Comparison of ENCODE assay signal across 8 cellular contexts in genomic region chr21:34029724-34030528, GRCh38. TPM values are rescaled to one million over a fixed set of nuclear protein-coding genes. Genes with fewer than 3 reads are reported as not detected.
DNase-seq lines count a peak whose midpoint lies in the region; ATAC-seq and TF ChIP-seq lines count a peak whose summit lies in the region.

No MANE protein-coding gene starts in this region.

- peaks cover 13% of the 10 kb centered on the region for H3K4me1 Mint-ChIP-seq in Caco-2 (ENCODE audit: low read depth, unreplicated experiment)
- H3K4me1 Mint-ChIP-seq in dendritic cell treated with granulocyte-macrophage colony-stimulating factor and Interleukin-4, amounts not matched to agents 40 ng/mL and 50 ng/mL, for 4 days (ENCODE audit: low read depth) = peaks cover 33% of the 10 kb centered on the region
- H3K4me1 Mint-ChIP-seq in stimulated activated effector memory CD8-positive, alpha-beta T cell treated with anti-CD3 and anti-CD28 coated beads, Interleukin-12 subunit alpha, Interleukin-12 subunit beta, amount 100 ng/mL, for 72 hours = peaks cover 41% of the 10 kb centered on the region

- peaks cover 7% of the 10 kb centered on the region; the same call in 1 of the 2 replicates for H3K9me3 ChIP-seq in Caco-2
- H3K9me3 ChIP-seq in HUES64 (ENCODE audit: insufficient read depth, low read depth, low read length) = no peaks in the 10 kb centered on the region
- H3K9me3 ChIP-seq in WERI-Rb-1 (ENCODE audit: severe bottlenecking) = peaks cover 2% of the 10 kb centered on the region
- no peaks in the 10 kb centered on the region for H3K9me3 ChIP-seq in right lobe of liver

- POLR2A ChIA-PET in Caco-2 (lab: Charles Lee) = no interaction called here

- H3K4me3 ChIP-seq in Caco-2 (ENCODE audit: low read depth, low read length) = no peak overlapping the region
- peak overlapping the region; percentile 14; the same call in 1 of the 2 replicates for H3K4me3 ChIP-seq in HUES64 (ENCODE audit: low read length)
- no peak overlapping the region for H3K4me3 ChIP-seq in WERI-Rb-1 (ENCODE audit: low read depth, low read length)
- no peak overlapping the region for H3K4me3 ChIP-seq in right lobe of liver

- H3K27ac Mint-ChIP-seq in Caco-2 (ENCODE audit: unreplicated experiment) = peak overlapping the region; percentile 62
- H3K27ac Mint-ChIP-seq in dendritic cell treated with granulocyte-macrophage colony-stimulating factor and Interleukin-4, amounts not matched to agents 40 ng/mL and 50 ng/mL, for 4 days = peak overlapping the region; percentile 53
- peak overlapping the region; percentile 57 for H3K27ac Mint-ChIP-seq in stimulated activated effector memory CD8-positive, alpha-beta T cell treated with anti-CD3 and anti-CD28 coated beads, Interleukin-12 subunit alpha, Interleukin-12 subunit beta, amount 100 ng/mL, for 72 hours

- no peak for TF ChIP-seq CTCF in Caco-2 (IDR thresholded peaks at IDR 0.05; ENCODE audit: insufficient read depth in 1 of 2, low read depth in 1 of 2, low read length in 1 of 2, severe bottlenecking in 1 of 2, unreplicated experiment in 1 of 2)
- TF ChIP-seq CTCF in WERI-Rb-1 (IDR thresholded peaks at IDR 0.05; ENCODE audit: low read depth, low read length) = no peak
- no peak for TF ChIP-seq CTCF in right lobe of liver (IDR thresholded peaks at IDR 0.05)

- no peak overlapping the region for H3K9ac ChIP-seq in HUES64 (ENCODE audit: low read depth, low read length)

- peak; percentile 88 for ATAC-seq in GM21447 (IDR thresholded peaks at IDR 0.05; ENCODE audit: unreplicated experiment)
- ATAC-seq in right lobe of liver = peak; percentile 82 to 96 (median 92)
- peak; percentile 99 for ATAC-seq in stimulated activated effector memory CD8-positive, alpha-beta T cell treated with anti-CD3 and anti-CD28 coated beads, Interleukin-12 subunit alpha, Interleukin-12 subunit beta, amount 100 ng/mL, for 72 hours

- peak overlapping the region; percentile 47 for H3K4me3 Mint-ChIP-seq in Caco-2 (ENCODE audit: unreplicated experiment)
- H3K4me3 Mint-ChIP-seq in dendritic cell treated with granulocyte-macrophage colony-stimulating factor and Interleukin-4, amounts not matched to agents 40 ng/mL and 50 ng/mL, for 4 days = no peak overlapping the region
- peak overlapping the region; percentile 34 for H3K4me3 Mint-ChIP-seq in stimulated activated effector memory CD8-positive, alpha-beta T cell treated with anti-CD3 and anti-CD28 coated beads, Interleukin-12 subunit alpha, Interleukin-12 subunit beta, amount 100 ng/mL, for 72 hours

- H3K36me3 ChIP-seq in Caco-2 (ENCODE audit: control insufficient read depth, insufficient read depth, low read length) (no peaks in the 10 kb centered on the region), HUES64 (ENCODE audit: insufficient read depth, low read length) (no peaks in the 10 kb centered on the region), WERI-Rb-1 (no peaks in the 10 kb centered on the region), right lobe of liver (no peaks in the 10 kb centered on the region)

- H3K27ac ChIP-seq in HUES64 (ENCODE audit: low read depth, low read length) = no peak overlapping the region
- no peak overlapping the region for H3K27ac ChIP-seq in WERI-Rb-1
- no peak overlapping the region for H3K27ac ChIP-seq in right lobe of liver

- no peaks in the 10 kb centered on the region for H3K36me3 Mint-ChIP-seq in Caco-2 (ENCODE audit: insufficient read depth, unreplicated experiment)
- H3K36me3 Mint-ChIP-seq in dendritic cell treated with granulocyte-macrophage colony-stimulating factor and Interleukin-4, amounts not matched to agents 40 ng/mL and 50 ng/mL, for 4 days (ENCODE audit: low read depth) = no peaks in the 10 kb centered on the region
- peaks cover 6% of the 10 kb centered on the region for H3K36me3 Mint-ChIP-seq in stimulated activated effector memory CD8-positive, alpha-beta T cell treated with anti-CD3 and anti-CD28 coated beads, Interleukin-12 subunit alpha, Interleukin-12 subunit beta, amount 100 ng/mL, for 72 hours

- H3K9me3 Mint-ChIP-seq in Caco-2 (ENCODE audit: unreplicated experiment) = peaks cover 12% of the 10 kb centered on the region
- peaks cover 8% of the 10 kb centered on the region for H3K9me3 Mint-ChIP-seq in dendritic cell treated with granulocyte-macrophage colony-stimulating factor and Interleukin-4, amounts not matched to agents 40 ng/mL and 50 ng/mL, for 4 days
- H3K9me3 Mint-ChIP-seq in stimulated activated effector memory CD8-positive, alpha-beta T cell treated with anti-CD3 and anti-CD28 coated beads, Interleukin-12 subunit alpha, Interleukin-12 subunit beta, amount 100 ng/mL, for 72 hours = peaks cover 2% of the 10 kb centered on the region

- H3K4me1 ChIP-seq in Caco-2 (no peaks in the 10 kb centered on the region; the same call in 1 of the 2 replicates), HUES64 (ENCODE audit: insufficient read depth, low read length) (no peaks in the 10 kb centered on the region), right lobe of liver (no peaks in the 10 kb centered on the region)

- BruUV-seq in Caco-2 (replicated peaks; lab: Mats Ljungman, UMichigan) = no TSS peak

- TF ChIP-seq POLR2A in right lobe of liver (IDR thresholded peaks at IDR 0.05) = no peak

- DNase-seq in Caco-2 (peak; percentile 56 to 62), WERI-Rb-1 (peak; percentile 19), right lobe of liver (peak in 1 of 3 donors; percentile 54), DMS153 treated with DMSO at 0.1 percent for 48 hours (lab: John Stamatoyannopoulos, UW; ENCODE audit: unreplicated experiment) (no peak)
- DNase-seq in stimulated activated effector memory CD8-positive, alpha-beta T cell treated with anti-CD3 and anti-CD28 coated beads, Interleukin-12 subunit alpha, Interleukin-12 subunit beta, amount 100 ng/mL, for 72 hours (ENCODE audit: low spot score in 2 of 2) = peak; percentile 45 to 73

- intact Hi-C loops in Caco-2 (cut with micrococcal nuclease; ENCODE audit: unreplicated experiment) (no loop called here), right lobe of liver (cut with DNase I) (no loop called here)
- intact Hi-C loops in dendritic cell treated with granulocyte-macrophage colony-stimulating factor and Interleukin-4, amounts not matched to agents 40 ng/mL and 50 ng/mL, for 4 days (cut with micrococcal nuclease) = no loop called here

- CTCF ChIA-PET in Caco-2 (lab: Charles Lee) = no interaction called here

- no peaks in the 10 kb centered on the region for H3K27me3 Mint-ChIP-seq in Caco-2 (ENCODE audit: insufficient read depth, unreplicated experiment)
- peaks cover 3% of the 10 kb centered on the region for H3K27me3 Mint-ChIP-seq in dendritic cell treated with granulocyte-macrophage colony-stimulating factor and Interleukin-4, amounts not matched to agents 40 ng/mL and 50 ng/mL, for 4 days

- H3K27me3 ChIP-seq in Caco-2 (replicated peaks; ENCODE audit: control insufficient read depth, insufficient read depth, low read length) = no peaks in the 10 kb centered on the region
- no peaks in the 10 kb centered on the region for H3K27me3 ChIP-seq in HUES64 (ENCODE audit: insufficient read depth, low read length)
- H3K27me3 ChIP-seq in WERI-Rb-1 (ENCODE audit: insufficient read depth, low read depth, severe bottlenecking) = peaks cover 96% of the 10 kb centered on the region
- H3K27me3 ChIP-seq in right lobe of liver = no peaks in the 10 kb centered on the region

- 64% methylated on average over 14 of the region's 14 CpGs for WGBS in HUES64
- 40% methylated on average over 13 of the region's 14 CpGs for WGBS in right lobe of liver (ENCODE audit: insufficient coverage, low coverage, low lambda C conversion rate, missing lambda C conversion rate)

RNA-seq across cellular contexts. Expression of gene MRPS6, which starts 43.5 kb away (rescaled TPM):
- total RNA-seq in Caco-2 (2022) = 102 and 104 TPM in 2 replicates
- 130 TPM for polyA plus RNA-seq in HUES64 (2013, experiment 1 of 2)
- polyA plus RNA-seq in HUES64 (2013, experiment 2 of 2) = 148 TPM
- total RNA-seq in right lobe of liver = 10 to 100 TPM; 16.0 to 30.0 (median 24.5) TPM

RNA-seq across cellular contexts. Expression of gene SLC5A3, which starts 43.5 kb away (rescaled TPM):
- 19.1 and 19.8 TPM in 2 replicates for total RNA-seq in Caco-2 (2022)
- 6.8 TPM for polyA plus RNA-seq in HUES64 (2013, experiment 1 of 2)
- polyA plus RNA-seq in HUES64 (2013, experiment 2 of 2) = 7.4 TPM
- total RNA-seq in right lobe of liver = 10 to 100 TPM in 3 of 6 experiments, 1 to 10 TPM in 3; 8.0 to 12.7 (median 10.1) TPM
